1 cellular context compared by ENCODE assay signal in the genomic region with DNA sequence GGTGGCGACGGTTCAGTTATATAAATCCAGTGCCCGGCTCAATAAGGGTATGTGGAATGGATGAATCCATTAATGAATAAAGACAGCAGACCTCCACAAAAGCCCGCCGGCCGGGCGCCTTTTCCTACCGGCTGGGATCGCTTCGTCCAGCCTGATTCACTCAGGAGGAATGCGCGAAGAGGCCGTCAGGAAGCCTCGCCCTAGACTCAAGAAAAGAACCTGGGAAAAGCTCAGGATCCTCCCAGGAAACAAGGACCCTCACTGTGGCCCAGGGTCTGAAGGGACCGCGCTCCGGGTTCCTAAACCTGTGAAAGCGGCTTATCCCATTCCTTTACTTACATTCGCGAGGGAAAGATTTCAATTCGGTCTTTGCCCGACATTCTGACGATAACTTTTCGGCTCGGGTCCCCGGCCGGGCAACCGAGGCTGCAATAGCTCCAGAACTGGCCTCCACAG.
TF ChIP-seq lines count a peak whose summit lies in the region.

No MANE protein-coding gene starts in this region.

TF ChIP-seq in GM23338, 12 proteins besides CTCF, POLR2A, EP300 and RAD21 (continued from another document):
- TF ChIP-seq ZNF462 (CRISPR knock-in tag; IDR thresholded peaks at IDR 0.05) (no peak), ZNF331 (CRISPR knock-in tag; IDR thresholded peaks at IDR 0.05; ENCODE audit: low read depth) (no peak), EZH2 (IDR thresholded peaks at IDR 0.05; ENCODE audit: low read depth, unreplicated experiment) (no peak), EZH2phosphoT487 (IDR thresholded peaks at IDR 0.05; ENCODE audit: unreplicated experiment) (no peak), REST (IDR thresholded peaks at IDR 0.05; ENCODE audit: unreplicated experiment) (no peak), JUNB (IDR thresholded peaks at IDR 0.05; ENCODE audit: unreplicated experiment) (no peak), ZNF114 (CRISPR knock-in tag; IDR thresholded peaks at IDR 0.05) (no peak), NANOG (IDR thresholded peaks at IDR 0.05; ENCODE audit: borderline replicate concordance) (no peak)
- TF ChIP-seq, protein P1, sequence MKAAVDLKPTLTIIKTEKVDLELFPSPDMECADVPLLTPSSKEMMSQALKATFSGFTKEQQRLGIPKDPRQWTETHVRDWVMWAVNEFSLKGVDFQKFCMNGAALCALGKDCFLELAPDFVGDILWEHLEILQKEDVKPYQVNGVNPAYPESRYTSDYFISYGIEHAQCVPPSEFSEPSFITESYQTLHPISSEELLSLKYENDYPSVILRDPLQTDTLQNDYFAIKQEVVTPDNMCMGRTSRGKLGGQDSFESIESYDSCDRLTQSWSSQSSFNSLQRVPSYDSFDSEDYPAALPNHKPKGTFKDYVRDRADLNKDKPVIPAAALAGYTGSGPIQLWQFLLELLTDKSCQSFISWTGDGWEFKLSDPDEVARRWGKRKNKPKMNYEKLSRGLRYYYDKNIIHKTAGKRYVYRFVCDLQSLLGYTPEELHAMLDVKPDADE (IDR thresholded peaks at IDR 0.05), result no peak
TF ChIP-seq in GM23338: peak in this region for 0.
